ENCODE assay signal across 11 cellular contexts in genomic region chr2:233356546-233357308, GRCh38. TPM values are rescaled to one million over a fixed set of nuclear protein-coding genes. Genes with fewer than 3 reads are reported as not detected.
DNase-seq lines count a peak whose midpoint lies in the region; ATAC-seq and TF ChIP-seq lines count a peak whose summit lies in the region.
"Had no signal": no experiment of that assay in that cellular context is flagged by ENCODE, and none has a peak within 500 bp of the region (broad histone marks: within the 10 kb centered on the region; RNA-seq: fewer than 3 reads in every experiment).

No MANE protein-coding gene starts in this region.

- 0 out of 2 replicates have a peak, but pooled peaks cover 3% of the 10 kb centered on the region for H3K36me3 ChIP-seq in PC-3 (ENCODE audit: low read depth, low read length)

- DNase-seq in activated CD8-positive, alpha-beta memory T cell treated with anti-CD3 and anti-CD28 coated beads, Interleukin-2, amount 10 ng/mL, durations not matched to agents 7 days and 5 days = no peak
- DNase-seq in activated CD8-positive, alpha-beta memory T cell treated with anti-CD3 and anti-CD28 coated beads for 24 hours = no peak
- DNase-seq in PC-3 (no peak), glutamatergic neuron (no peak), NCI-H128 (lab: John Stamatoyannopoulos, UW; ENCODE audit: unreplicated experiment) (no peak)
- no peak for DNase-seq in stimulated activated effector memory CD8-positive, alpha-beta T cell treated with anti-CD3 and anti-CD28 coated beads, Interleukin-12 subunit alpha, Interleukin-12 subunit beta, amount 100 ng/mL, for 72 hours (ENCODE audit: low spot score in 2 of 2)
- DNase-seq: activated CD4-positive, CD25-positive, alpha-beta regulatory T cell; NCI-H526 had no signal

- H3K4me1 Mint-ChIP-seq in activated CD8-positive, alpha-beta memory T cell treated with anti-CD3 and anti-CD28 coated beads, Interleukin-2, amount 10 ng/mL, durations not matched to agents 7 days and 5 days = peaks cover 50% of the 10 kb centered on the region
- peaks cover 29% of the 10 kb centered on the region for H3K4me1 Mint-ChIP-seq in glutamatergic neuron (ENCODE audit: low read depth, unreplicated experiment)
- peaks cover 68% of the 10 kb centered on the region for H3K4me1 Mint-ChIP-seq in stimulated activated effector memory CD8-positive, alpha-beta T cell treated with anti-CD3 and anti-CD28 coated beads, Interleukin-12 subunit alpha, Interleukin-12 subunit beta, amount 100 ng/mL, for 72 hours

- H3K9me3 Mint-ChIP-seq in activated CD8-positive, alpha-beta memory T cell treated with anti-CD3 and anti-CD28 coated beads, Interleukin-2, amount 10 ng/mL, durations not matched to agents 7 days and 5 days (ENCODE audit: low read depth) = no peaks in the 10 kb centered on the region
- H3K9me3 Mint-ChIP-seq in glutamatergic neuron (ENCODE audit: unreplicated experiment) = peaks cover 5% of the 10 kb centered on the region
- no peaks in the 10 kb centered on the region for H3K9me3 Mint-ChIP-seq in stimulated activated effector memory CD8-positive, alpha-beta T cell treated with anti-CD3 and anti-CD28 coated beads, Interleukin-12 subunit alpha, Interleukin-12 subunit beta, amount 100 ng/mL, for 72 hours

- H4K20me1 ChIP-seq in PC-3 (ENCODE audit: low read length) = peaks cover 20% of the 10 kb centered on the region; the same call in 1 of the 2 replicates

- POLR2A ChIA-PET in PC-3 (lab: Charles Lee; ENCODE audit: unreplicated experiment) = no interaction called here

- H3F3A ChIP-seq in PC-3 (ENCODE audit: low read length, unreplicated experiment) = no peaks in the 10 kb centered on the region

- peak overlapping the region; percentile 95 for H3K4me2 ChIP-seq in PC-3 (ENCODE audit: low read length)

- TF ChIP-seq CTCF in PC-3 (conservative IDR thresholded peaks at IDR 0.05; ENCODE audit: low read depth, low read length) = no peak
- no peak for TF ChIP-seq CTCF in glutamatergic neuron (IDR thresholded peaks at IDR 0.05; ENCODE audit: partially characterized antibody, unreplicated experiment)

- H3K4me1 ChIP-seq in PC-3 (ENCODE audit: insufficient read depth, low read length) = peaks cover 28% of the 10 kb centered on the region

- H3K9me3 ChIP-seq in PC-3 (ENCODE audit: low read length) = no peaks in the 10 kb centered on the region

- peak overlapping the region; percentile 78 for H3K4me3 Mint-ChIP-seq in activated CD8-positive, alpha-beta memory T cell treated with anti-CD3 and anti-CD28 coated beads, Interleukin-2, amount 10 ng/mL, durations not matched to agents 7 days and 5 days
- H3K4me3 Mint-ChIP-seq in glutamatergic neuron (ENCODE audit: unreplicated experiment) = no peak overlapping the region
- peak overlapping the region; percentile 77 for H3K4me3 Mint-ChIP-seq in stimulated activated effector memory CD8-positive, alpha-beta T cell treated with anti-CD3 and anti-CD28 coated beads, Interleukin-12 subunit alpha, Interleukin-12 subunit beta, amount 100 ng/mL, for 72 hours

- CTCF ChIA-PET in activated CD8-positive, alpha-beta memory T cell treated with anti-CD3 and anti-CD28 coated beads, Interleukin-2, amount 10 ng/mL, durations not matched to agents 7 days and 5 days (lab: Charles Lee) = interaction anchor here (0.9 to 4.7 kb wide), 5 partner anchors 10 to 89 kb away, joined by 3 to 23 read pairs (median 4); no protein-coding TSS in a partner anchor
- CTCF ChIA-PET in PC-3 (lab: Charles Lee) = no interaction called here

- no peak overlapping the region for H2AFZ ChIP-seq in PC-3 (ENCODE audit: low read length)

- H3K27me3 Mint-ChIP-seq in activated CD8-positive, alpha-beta memory T cell treated with anti-CD3 and anti-CD28 coated beads, Interleukin-2, amount 10 ng/mL, durations not matched to agents 7 days and 5 days = no peaks in the 10 kb centered on the region
- H3K27me3 Mint-ChIP-seq in glutamatergic neuron (ENCODE audit: unreplicated experiment) = peaks cover 12% of the 10 kb centered on the region

- H3K9ac ChIP-seq in PC-3 (ENCODE audit: low read length) = no peak overlapping the region

- ATAC-seq in activated CD8-positive, alpha-beta memory T cell treated with anti-CD3 and anti-CD28 coated beads, Interleukin-2, amount 10 ng/mL, durations not matched to agents 7 days and 5 days = no peak
- no peak for ATAC-seq in PC-3
- no peak for ATAC-seq in stimulated activated effector memory CD8-positive, alpha-beta T cell treated with anti-CD3 and anti-CD28 coated beads, Interleukin-12 subunit alpha, Interleukin-12 subunit beta, amount 100 ng/mL, for 72 hours
- no peak for ATAC-seq in HG03439 (IDR thresholded peaks at IDR 0.05; ENCODE audit: unreplicated experiment)
- no peak for ATAC-seq in HG03442 (IDR thresholded peaks at IDR 0.05; ENCODE audit: unreplicated experiment)

- intact Hi-C loops in PC-3 (cut with micrococcal nuclease) = loop anchor here (5.0 kb wide), 1 partner anchor 86 kb away; no protein-coding TSS in a partner anchor

- peaks cover 69% of the 10 kb centered on the region for H3K79me2 ChIP-seq in PC-3 (ENCODE audit: low read length)

- no peaks in the 10 kb centered on the region for H3K9me2 ChIP-seq in PC-3 (replicated peaks; ENCODE audit: low read length)

- H3K27ac ChIP-seq in PC-3 (ENCODE audit: low read length) = no peak overlapping the region

- peak overlapping the region; percentile 95; the same call in 1 of the 2 replicates for H3K4me3 ChIP-seq in PC-3 (ENCODE audit: low read length)

- H3K27ac Mint-ChIP-seq in activated CD8-positive, alpha-beta memory T cell treated with anti-CD3 and anti-CD28 coated beads, Interleukin-2, amount 10 ng/mL, durations not matched to agents 7 days and 5 days = peak overlapping the region; percentile 29
- peak overlapping the region; percentile 63 for H3K27ac Mint-ChIP-seq in glutamatergic neuron (ENCODE audit: unreplicated experiment)
- H3K27ac Mint-ChIP-seq in stimulated activated effector memory CD8-positive, alpha-beta T cell treated with anti-CD3 and anti-CD28 coated beads, Interleukin-12 subunit alpha, Interleukin-12 subunit beta, amount 100 ng/mL, for 72 hours = peak overlapping the region; percentile 29

- peaks cover 39% of the 10 kb centered on the region for H3K36me3 Mint-ChIP-seq in activated CD8-positive, alpha-beta memory T cell treated with anti-CD3 and anti-CD28 coated beads, Interleukin-2, amount 10 ng/mL, durations not matched to agents 7 days and 5 days
- H3K36me3 Mint-ChIP-seq in glutamatergic neuron (ENCODE audit: unreplicated experiment) = no peaks in the 10 kb centered on the region
- peaks cover 36% of the 10 kb centered on the region for H3K36me3 Mint-ChIP-seq in stimulated activated effector memory CD8-positive, alpha-beta T cell treated with anti-CD3 and anti-CD28 coated beads, Interleukin-12 subunit alpha, Interleukin-12 subunit beta, amount 100 ng/mL, for 72 hours

- no peaks in the 10 kb centered on the region for H3K27me3 ChIP-seq in PC-3 (ENCODE audit: low read length)

- BruUV-seq in PC-3 (replicated peaks; lab: Mats Ljungman, UMichigan) = no TSS peak

RNA-seq across cellular contexts. Expression of gene DGKD, which starts 2.4 kb away (rescaled TPM):
- 10 to 100 TPM; 42.3 to 92.4 TPM for total RNA-seq in activated CD8-positive, alpha-beta memory T cell treated with anti-CD3 and anti-CD28 coated beads, Interleukin-2, amount 10 ng/mL, durations not matched to agents 7 days and 5 days
- total RNA-seq in PC-3 (2014; rRNA removed) (23.3 and 36.2 TPM in 2 replicates), glutamatergic neuron (ENCODE audit: unreplicated experiment) (67.6 TPM)

RNA-seq across cellular contexts. Expression of gene SAG, which starts 49.1 kb away (rescaled TPM):
- under 1 TPM; 0.09 to 0.23 TPM for total RNA-seq in activated CD8-positive, alpha-beta memory T cell treated with anti-CD3 and anti-CD28 coated beads, Interleukin-2, amount 10 ng/mL, durations not matched to agents 7 days and 5 days
- total RNA-seq in PC-3 (2014; rRNA removed) = 0.17 TPM in 1 of 2 replicates, not detected in the other
- not detected for total RNA-seq in glutamatergic neuron (ENCODE audit: unreplicated experiment)
- total RNA-seq: bronchial epithelial cell had no signal
